15 cellular contexts compared by ENCODE assay signal in the genomic region with DNA sequence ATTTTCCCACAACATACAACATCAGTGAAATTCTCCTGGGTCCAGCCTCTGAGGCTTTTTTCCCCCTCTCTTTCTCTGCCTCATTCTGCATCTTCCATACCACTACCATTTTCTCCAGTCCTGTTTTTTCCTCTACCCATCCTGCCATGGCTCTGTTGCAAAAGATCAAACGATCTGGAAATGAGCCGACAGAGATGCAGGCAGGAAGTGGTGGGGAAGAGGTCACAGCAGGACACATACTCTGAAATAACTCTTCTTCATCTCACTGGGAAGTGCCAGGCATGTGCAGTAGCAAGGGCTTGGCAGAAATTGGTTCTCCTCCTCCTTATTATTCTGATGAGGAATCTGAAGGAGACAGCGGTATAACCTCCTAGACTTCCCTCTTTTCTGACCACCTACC.
A peak's percentile ranks its signal among the peaks of the same experiment; 100 is the strongest.
DNase-seq lines count a peak whose midpoint lies in the region; ATAC-seq lines count a peak whose summit lies in the region.
"Had no signal": no experiment of that assay in that cellular context is flagged by ENCODE, and none has a peak within 500 bp of the region (broad histone marks: within the 10 kb centered on the region; RNA-seq: fewer than 3 reads in every experiment).

No MANE protein-coding gene starts in this region.

- no peaks in the 10 kb centered on the region for H3K4me1 ChIP-seq in effector memory CD4-positive, alpha-beta T cell (ENCODE audit: control insufficient read depth, insufficient read depth, low read length, poor library complexity, severe bottlenecking)

- no peaks in the 10 kb centered on the region for H3K9me3 Mint-ChIP-seq in stimulated activated effector memory CD8-positive, alpha-beta T cell treated with anti-CD3 and anti-CD28 coated beads, Interleukin-12 subunit alpha, Interleukin-12 subunit beta, amount 100 ng/mL, for 72 hours
- H3K9me3 Mint-ChIP-seq: activated T-helper 2 cell treated with anti-CD3 and anti-CD28 coated beads, Interferon-gamma antibody, Interleukin-2, Interleukin-4, amounts not matched to agents 10 μg/mL and 5 μg/mL and 100 μg/mL, durations not matched to agents 14 hours and 24 hours and 36 hours had no signal

- no peak overlapping the region for H3K27ac ChIP-seq in effector memory CD4-positive, alpha-beta T cell (ENCODE audit: insufficient read depth, low read length, poor library complexity, severe bottlenecking)
- H3K27ac ChIP-seq: GM23248, upper lobe of left lung had no signal

- peaks cover 6% of the 10 kb centered on the region for H3K4me1 Mint-ChIP-seq in stimulated activated effector memory CD8-positive, alpha-beta T cell treated with anti-CD3 and anti-CD28 coated beads, Interleukin-12 subunit alpha, Interleukin-12 subunit beta, amount 100 ng/mL, for 72 hours

- H3K36me3 Mint-ChIP-seq in stimulated activated effector memory CD8-positive, alpha-beta T cell treated with anti-CD3 and anti-CD28 coated beads, Interleukin-12 subunit alpha, Interleukin-12 subunit beta, amount 100 ng/mL, for 72 hours, result no peaks in the 10 kb centered on the region

- no peaks in the 10 kb centered on the region for H3K27me3 ChIP-seq in effector memory CD4-positive, alpha-beta T cell (replicated peaks; ENCODE audit: control insufficient read depth, insufficient read depth, low read length, poor library complexity, severe bottlenecking)
- H3K27me3 ChIP-seq: upper lobe of left lung had no signal

- H3K36me3 ChIP-seq in effector memory CD4-positive, alpha-beta T cell (ENCODE audit: control insufficient read depth, insufficient read depth, low read length), result no peaks in the 10 kb centered on the region
- H3K36me3 ChIP-seq: upper lobe of left lung had no signal

- no peak overlapping the region for H3K4me3 ChIP-seq in effector memory CD4-positive, alpha-beta T cell (ENCODE audit: insufficient read depth, low read depth, low read length, poor library complexity, severe bottlenecking)
- H3K4me3 ChIP-seq: GM23248, upper lobe of left lung had no signal

- ATAC-seq in stimulated activated effector memory CD8-positive, alpha-beta T cell treated with anti-CD3 and anti-CD28 coated beads, Interleukin-12 subunit alpha, Interleukin-12 subunit beta, amount 100 ng/mL, for 72 hours, result no peak
- ATAC-seq in HG03378 (IDR thresholded peaks at IDR 0.05; ENCODE audit: unreplicated experiment), result no peak
- ATAC-seq in GM19328 (IDR thresholded peaks at IDR 0.05; ENCODE audit: unreplicated experiment), result no peak

- no peaks in the 10 kb centered on the region for H3K9me3 ChIP-seq in effector memory CD4-positive, alpha-beta T cell (ENCODE audit: control insufficient read depth, low read length)
- H3K9me3 ChIP-seq: upper lobe of left lung had no signal

- no peak overlapping the region for H3K27ac Mint-ChIP-seq in stimulated activated effector memory CD8-positive, alpha-beta T cell treated with anti-CD3 and anti-CD28 coated beads, Interleukin-12 subunit alpha, Interleukin-12 subunit beta, amount 100 ng/mL, for 72 hours
- H3K27ac Mint-ChIP-seq: activated T-helper 2 cell treated with anti-CD3 and anti-CD28 coated beads, Interferon-gamma antibody, Interleukin-2, Interleukin-4, amounts not matched to agents 10 μg/mL and 5 μg/mL and 100 μg/mL, durations not matched to agents 14 hours and 24 hours and 36 hours had no signal

- DNase-seq in A172 (ENCODE audit: low spot score), result peak; percentile 57
- peak; percentile 35 for DNase-seq in GM04503 (ENCODE audit: low read depth)
- DNase-seq in RPMI7951 (ENCODE audit: low read depth), result peak; percentile 73
- peak; percentile 67 for DNase-seq in cerebellum (ENCODE audit: low spot score)
- no peak for DNase-seq in stimulated activated effector memory CD8-positive, alpha-beta T cell treated with anti-CD3 and anti-CD28 coated beads, Interleukin-12 subunit alpha, Interleukin-12 subunit beta, amount 100 ng/mL, for 72 hours (ENCODE audit: low spot score in 2 of 2)
- DNase-seq in effector memory CD4-positive, alpha-beta T cell, result no peak
- DNase-seq: activated CD4-positive, alpha-beta T cell treated with anti-CD3 and anti-CD28 coated beads, Interleukin-2, amount 50 U/mL, for 48 hours; GM23248; NCI-H1092; NCI-H226; stimulated activated CD4-positive, alpha-beta T cell treated with anti-CD3 and anti-CD28 coated beads, Interleukin-2, amount 100 ng/mL, for 24 hours; upper lobe of left lung had no signal

- H3K4me3 Mint-ChIP-seq in stimulated activated effector memory CD8-positive, alpha-beta T cell treated with anti-CD3 and anti-CD28 coated beads, Interleukin-12 subunit alpha, Interleukin-12 subunit beta, amount 100 ng/mL, for 72 hours, result no peak overlapping the region

Comparison
In these comparisons a context has a peak if more than half of its experiments do, and no peak if none do; other contexts are left out.
1. DNase-seq: peak in A172 (single experiment), GM04503 (single experiment), RPMI7951 (single experiment) and cerebellum (single experiment); none in stimulated activated effector memory CD8-positive, alpha-beta T cell treated with anti-CD3 and anti-CD28 coated beads, Interleukin-12 subunit alpha, Interleukin-12 subunit beta, amount 100 ng/mL, for 72 hours (0 of 2) and effector memory CD4-positive, alpha-beta T cell (0 of 3).